ENCODE assay signal across 16 cellular contexts in the genomic region with DNA sequence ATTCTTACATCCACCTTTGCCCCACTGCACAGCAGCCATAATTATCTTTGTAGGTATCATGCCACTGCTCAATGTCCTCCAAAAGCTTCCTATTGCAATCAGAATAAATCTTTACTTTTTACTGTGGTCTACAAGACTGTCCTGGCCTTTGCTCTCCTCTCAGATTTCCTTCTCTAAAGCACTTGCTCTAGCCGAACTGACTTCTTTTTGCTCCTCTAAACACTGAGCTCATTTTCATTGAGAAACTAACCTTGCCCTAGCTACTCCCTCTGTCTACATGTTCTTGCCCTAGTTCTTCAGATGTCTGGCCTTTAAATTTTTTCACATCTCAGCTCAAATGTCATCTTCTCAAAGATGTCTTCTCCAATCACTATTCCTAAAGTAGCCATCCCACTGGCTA.
A peak's percentile ranks its signal among the peaks of the same experiment; 100 is the strongest.
DNase-seq lines count a peak whose midpoint lies in the region; ATAC-seq and TF ChIP-seq lines count a peak whose summit lies in the region.
"Had no signal": no experiment of that assay in that cellular context is flagged by ENCODE, and none has a peak within 500 bp of the region (broad histone marks: within the 10 kb centered on the region; RNA-seq: fewer than 3 reads in every experiment).

No MANE protein-coding gene starts in this region.

- peak; percentile 53 for DNase-seq in NOMO-1 treated with DMSO at 0.1 percent for 48 hours (lab: John Stamatoyannopoulos, UW; ENCODE audit: unreplicated experiment)
- no peak for DNase-seq in NOMO-1 (lab: John Stamatoyannopoulos, UW; ENCODE audit: unreplicated experiment in 2 of 2)
- DNase-seq in H4 (ENCODE audit: low spot score), result no peak
- no peak for DNase-seq in epidermal melanocyte (ENCODE audit: insufficient read length, low spot score)
- DNase-seq in HCEC 1CT, result no peak
- DNase-seq in tibial nerve (ENCODE audit: low spot score in 2 of 2), result no peak
- DNase-seq: activated CD8-positive, alpha-beta T cell treated with anti-CD3 and anti-CD28 coated beads for 36 hours; activated naive CD8-positive, alpha-beta T cell treated with anti-CD3 and anti-CD28 coated beads for 36 hours; IMR-90; islet precursor cell; NCI-H1694 treated with DMSO at 0.1 percent for 48 hours; stimulated activated CD8-positive, alpha-beta memory T cell treated with anti-CD3 and anti-CD28 coated beads, Interleukin-4, amount 100 ng/mL, for 48 hours; T-helper 1 cell had no signal

- H3K36me3 ChIP-seq in tibial nerve, result peaks cover 0 to 31% (median 0%) of the 10 kb centered on the region in 3 donors

- no peak overlapping the region for H3K27ac ChIP-seq in tibial nerve
- H3K27ac ChIP-seq: 22Rv1 had no signal

- H3K4me3 ChIP-seq in tibial nerve, result no peak overlapping the region

- H3K9me3 ChIP-seq in tibial nerve, result no peaks in the 10 kb centered on the region

- no peak for TF ChIP-seq CTCF in tibial nerve (IDR thresholded peaks at IDR 0.05)

- no peaks in the 10 kb centered on the region for H3K4me1 ChIP-seq in tibial nerve

- H3K27me3 ChIP-seq in tibial nerve, result no peaks in the 10 kb centered on the region

- no peak for TF ChIP-seq POLR2A in tibial nerve (IDR thresholded peaks at IDR 0.05)

- peak; percentile 35 for ATAC-seq in HG02678 (IDR thresholded peaks at IDR 0.05; ENCODE audit: unreplicated experiment)
- ATAC-seq in HG03354 (IDR thresholded peaks at IDR 0.05; ENCODE audit: poor library complexity, severe bottlenecking, unreplicated experiment), result peak; percentile 42
- ATAC-seq: activated CD8-positive, alpha-beta T cell treated with anti-CD3 and anti-CD28 coated beads for 36 hours had no signal

- 81 to 83% methylated on average over 1 of the region's 1 CpG for WGBS in tibial nerve, 2 donors

- TF ChIP-seq EP300 in tibial nerve (IDR thresholded peaks at IDR 0.05), result no peak
